ENCODE assay signal across 1 cellular context in genomic region chr12:3000548-3001275, GRCh38.
TF ChIP-seq lines count a peak whose summit lies in the region.

No MANE protein-coding gene starts in this region.

TF ChIP-seq in H1, 55 proteins besides CTCF, POLR2A, EP300 and RAD21:
- TF ChIP-seq JUND (IDR thresholded peaks at IDR 0.05; ENCODE audit: low read length) (0 out of 2 replicates have a peak, but pooled peaks have one; percentile 25), CBX5 (IDR thresholded peaks at IDR 0.05; ENCODE audit: low read depth, low read length) (no peak)
TF ChIP-seq in H1: peak in this region for 1.
